Comparison of ENCODE assay signal across 11 cellular contexts in genomic region chr3:51943451-51944391, GRCh38. TPM values are rescaled to one million over a fixed set of nuclear protein-coding genes. Genes with fewer than 3 reads are reported as not detected.
A peak's percentile ranks its signal among the peaks of the same experiment; 100 is the strongest.
DNase-seq lines count a peak whose midpoint lies in the region; ATAC-seq, FAIRE-seq and TF ChIP-seq lines count a peak whose summit lies in the region.
"Had no signal": no experiment of that assay in that cellular context is flagged by ENCODE, and none has a peak within 500 bp of the region (broad histone marks: within the 10 kb centered on the region; RNA-seq: fewer than 3 reads in every experiment).

No MANE protein-coding gene starts in this region.

- peaks cover 26% of the 10 kb centered on the region for H3K4me1 Mint-ChIP-seq in activated CD4-positive, alpha-beta T cell treated with anti-CD3 and anti-CD28 coated beads for 36 hours

- CTCF ChIA-PET in activated CD4-positive, alpha-beta T cell treated with anti-CD3 and anti-CD28 coated beads for 36 hours (lab: Charles Lee) = interaction anchor here (0.6 to 3.3 kb wide), 8 partner anchors 16 to 211 kb away, joined by 3 to 30 read pairs (median 6); partner anchors contain the start of genes ABHD14A, ABHD14B and POC1A
- CTCF ChIA-PET in HepG2 (lab: Yijun Ruan, JAX; ENCODE audit: low intra/inter-chr PET ratio, low total read pairs) = interaction anchor here (2.1 kb wide), 1 partner anchor 31 kb away, joined by 34 read pairs; the partner anchor contains the start of genes ABHD14A and ABHD14B

- H3K4me3 Mint-ChIP-seq in activated CD4-positive, alpha-beta T cell treated with anti-CD3 and anti-CD28 coated beads for 36 hours = peak overlapping the region; percentile 84

- BruUV-seq in HepG2 (replicated peaks; lab: Mats Ljungman, UMichigan) = no TSS peak

- H3K36me3 Mint-ChIP-seq in activated CD4-positive, alpha-beta T cell treated with anti-CD3 and anti-CD28 coated beads for 36 hours (ENCODE audit: low read depth) = peaks cover 11% of the 10 kb centered on the region
- H3K36me3 Mint-ChIP-seq in activated naive CD4-positive, alpha-beta T cell treated with anti-CD3 and anti-CD28 coated beads, Interleukin-2, amount 50 U/mL, for 72 hours = peaks cover 9% of the 10 kb centered on the region in 2 donors

- H3K27me3 ChIP-seq in HepG2 (ENCODE audit: control insufficient read depth in 1 of 2, insufficient read depth in 2 of 2, low read length in 2 of 2) (no peaks in the 10 kb centered on the region; a peak in 1 of 5 replicates), subcutaneous abdominal adipose tissue (ENCODE audit: control insufficient read depth in 5 of 5, insufficient read depth in 4 of 5, low read length in 5 of 5) (no peaks in the 10 kb centered on the region)

- H3K9ac ChIP-seq in HepG2 (ENCODE audit: insufficient read depth, low read depth, low read length) = peak overlapping the region; percentile 93
- H3K9ac ChIP-seq in subcutaneous abdominal adipose tissue (ENCODE audit: low read length in 5 of 5) = peak overlapping the region in 4 of 5 donors; percentile 86 to 90 (median 88)

- ATAC-seq in activated CD4-positive, alpha-beta T cell treated with anti-CD3 and anti-CD28 coated beads for 36 hours = no peak
- ATAC-seq in activated naive CD4-positive, alpha-beta T cell treated with anti-CD3 and anti-CD28 coated beads, Interleukin-2, amount 50 U/mL, for 72 hours = no peak
- ATAC-seq in HepG2 = no peak
- ATAC-seq in GM19455 (IDR thresholded peaks at IDR 0.05; ENCODE audit: unreplicated experiment) = no peak
- no peak for ATAC-seq in HG03280 (IDR thresholded peaks at IDR 0.05; ENCODE audit: unreplicated experiment)

- no peak overlapping the region for H3K27ac Mint-ChIP-seq in activated CD4-positive, alpha-beta T cell treated with anti-CD3 and anti-CD28 coated beads for 36 hours
- H3K27ac Mint-ChIP-seq in activated naive CD4-positive, alpha-beta T cell treated with anti-CD3 and anti-CD28 coated beads, Interleukin-2, amount 50 U/mL, for 72 hours = peak overlapping the region; percentile 48 to 93

- no peak for DNase-seq in activated CD4-positive, alpha-beta T cell treated with anti-CD3 and anti-CD28 coated beads for 36 hours
- DNase-seq in activated CD4-positive, alpha-beta T cell treated with anti-CD3 and anti-CD28 coated beads for 1 hour = no peak
- peak in 1 of 2 donors; percentile 57 for DNase-seq in activated naive CD4-positive, alpha-beta T cell treated with anti-CD3 and anti-CD28 coated beads, Interleukin-2, amount 50 U/mL, for 72 hours (ENCODE audit: low spot score in 2 of 2)
- DNase-seq in HepG2 (ENCODE audit: low spot score) (no peak), SK-N-DZ (ENCODE audit: low spot score) (no peak)
- DNase-seq: midbrain, NCI-H146 had no signal

- no peak for TF ChIP-seq RAD21 in HepG2 (CRISPR knock-in tag; IDR thresholded peaks at IDR 0.05)

- no peak for TF ChIP-seq POLR2A in HepG2 (IDR thresholded peaks at IDR 0.05; ENCODE audit: insufficient read depth in 1 of 2, low read depth in 2 of 2, low read length in 2 of 2)

- peak overlapping the region; percentile 94 for H3K4me2 ChIP-seq in HepG2 (ENCODE audit: low read depth, low read length)

- TF ChIP-seq EP300 in HepG2 (IDR thresholded peaks at IDR 0.05; ENCODE audit: low read depth in 2 of 2, low read length in 2 of 2) (no peak), HepG2 (CRISPR knock-in tag; IDR thresholded peaks at IDR 0.05; ENCODE audit: borderline replicate concordance) (no peak)

- no peak for FAIRE-seq in HepG2 (lab: Jason Lieb, UNC)

- peaks cover 24% of the 10 kb centered on the region for H3K79me2 ChIP-seq in HepG2 (ENCODE audit: insufficient read depth, low read length)

- H3K27ac ChIP-seq in HepG2 (ENCODE audit: extremely low read length, insufficient read depth, low read length) = peak overlapping the region; percentile 93
- H3K27ac ChIP-seq in subcutaneous abdominal adipose tissue (ENCODE audit: low read depth, low read length) = peak overlapping the region; percentile 95
- H3K27ac ChIP-seq: SK-N-MC had no signal

- no peaks in the 10 kb centered on the region for H3K27me3 Mint-ChIP-seq in activated CD4-positive, alpha-beta T cell treated with anti-CD3 and anti-CD28 coated beads for 36 hours

- H3K4me1 ChIP-seq in HepG2 (ENCODE audit: insufficient read depth, low read length) (peaks cover 32% of the 10 kb centered on the region), subcutaneous abdominal adipose tissue (ENCODE audit: control insufficient read depth in 5 of 5, insufficient read depth in 5 of 5, low read length in 5 of 5) (peaks cover 4 to 42% (median 31%) of the 10 kb centered on the region in 5 donors)

- H3K4me3 ChIP-seq in HepG2 (replicated peaks in 1 of 3; ENCODE audit: insufficient read depth in 1 of 3, low read depth in 2 of 3, low read length in 3 of 3) = peak overlapping the region in 1 of 3 experiments; percentile 80; a peak in 3 of 6 replicates
- H3K4me3 ChIP-seq in subcutaneous abdominal adipose tissue (ENCODE audit: low read depth in 1 of 5, low read length in 5 of 5) = peak overlapping the region in 3 of 5 donors; percentile 67 to 72 (median 70)
- H3K4me3 ChIP-seq: SK-N-MC had no signal

- peaks cover under 1% of the 10 kb centered on the region in 2 experiments; a peak in 2 of 5 replicates for H3K36me3 ChIP-seq in HepG2 (replicated peaks in 1 of 2; ENCODE audit: control insufficient read depth in 1 of 2, insufficient read depth in 2 of 2, low read length in 2 of 2)
- H3K36me3 ChIP-seq in subcutaneous abdominal adipose tissue (ENCODE audit: control insufficient read depth in 5 of 5, insufficient read depth in 5 of 5, low read length in 5 of 5) = peaks cover 0 to 43% (median 25%) of the 10 kb centered on the region in 5 donors

- no peak for TF ChIP-seq CTCF in HepG2 (CRISPR knock-in tag; IDR thresholded peaks at IDR 0.05)

- WGBS in HepG2 (ENCODE audit: low lambda C conversion rate) = 95% methylated on average over 9 of the region's 21 CpGs

- no peak overlapping the region for H2AFZ ChIP-seq in HepG2 (ENCODE audit: low read length)

- POLR2A ChIA-PET in activated CD4-positive, alpha-beta T cell treated with anti-CD3 and anti-CD28 coated beads for 36 hours (lab: Charles Lee) = interaction anchor here (0.5 to 0.6 kb wide), 2 partner anchors 34 to 334 kb away, joined by 4 to 5 read pairs; no protein-coding TSS in a partner anchor
- POLR2A ChIA-PET in HepG2 (lab: Yijun Ruan, JAX) = interaction anchor here (0.8 to 4.5 kb wide), 15 partner anchors 8 to 559 kb away, joined by 3 to 173 read pairs (median 11); partner anchors contain the start of genes ABHD14A, ABHD14B, ACY1 and DCAF1

- in situ Hi-C loops in HepG2 (cut with HindIII; ENCODE audit: extremely low pct_ligation_motif_present, low pct_unique_long_range_greater_than_20kb) = no loop called here

- H4K20me1 ChIP-seq in HepG2 (ENCODE audit: insufficient read depth, low read length) = no peaks in the 10 kb centered on the region; the same call in 1 of the 2 replicates

- H3K9me3 Mint-ChIP-seq in activated CD4-positive, alpha-beta T cell treated with anti-CD3 and anti-CD28 coated beads for 36 hours (ENCODE audit: low read depth) = no peaks in the 10 kb centered on the region
- H3K9me3 Mint-ChIP-seq in activated naive CD4-positive, alpha-beta T cell treated with anti-CD3 and anti-CD28 coated beads, Interleukin-2, amount 50 U/mL, for 72 hours = no peaks in the 10 kb centered on the region

- no peaks in the 10 kb centered on the region for H3K9me3 ChIP-seq in HepG2 (ENCODE audit: low read length)
- H3K9me3 ChIP-seq in subcutaneous abdominal adipose tissue (ENCODE audit: control insufficient read depth in 5 of 5, low read length in 5 of 5) = no peaks in the 10 kb centered on the region

- intact Hi-C loops in activated CD4-positive, alpha-beta T cell treated with anti-CD3 and anti-CD28 coated beads for 36 hours (cut with DNase I, micrococcal nuclease) = loop anchor here (2.0 to 10.0 kb wide), 5 partner anchors 113 to 1646 kb away; partner anchors contain the start of genes CISH (in 1 of the 2), DUSP7 (in 1 of the 2), GNL3 (in 1 of the 2) and HYAL3 (in 1 of the 2)
- intact Hi-C loops in HepG2 (cut with micrococcal nuclease; ENCODE audit: unreplicated experiment) = loop anchor here (2.0 kb wide), 2 partner anchors 39 to 51 kb away; partner anchors contain the start of genes ACY1 and RPL29

RNA-seq across cellular contexts. Expression of gene PARP3, which starts 1.6 kb away (rescaled TPM):
- total RNA-seq in activated CD4-positive, alpha-beta T cell treated with anti-CD3 and anti-CD28 coated beads for 36 hours = 10 to 100 TPM; 10.6 to 12.2 TPM
- 10 to 100 TPM; 17.0 to 18.6 TPM for total RNA-seq in activated naive CD4-positive, alpha-beta T cell treated with anti-CD3 and anti-CD28 coated beads, Interleukin-2, amount 50 U/mL, for 72 hours
- total RNA-seq in HepG2 (2016; rRNA removed; fragmentation: Illumina TruSeq; extraction: Trizol) = 7.7 and 11.2 TPM in 2 replicates
- 4.4 and 5.3 TPM in 2 replicates for total RNA-seq in HepG2 (2016; cell fraction: cytosol; rRNA removed; fragmentation: Illumina TruSeq; extraction: Trizol; ENCODE audit: low read depth)
- 6.8 and 10.6 TPM in 2 replicates for total RNA-seq in HepG2 (2016; cell fraction: insoluble cytoplasmic fraction; rRNA removed; fragmentation: Illumina TruSeq; extraction: Trizol)
- 10.0 and 10.4 TPM in 2 replicates for total RNA-seq in HepG2 (2016; cell fraction: membrane; rRNA removed; fragmentation: Illumina TruSeq; extraction: Trizol)
- 10.2 and 13.8 TPM in 2 replicates for total RNA-seq in HepG2 (2016; cell fraction: nucleus; rRNA removed; fragmentation: Illumina TruSeq; extraction: Trizol)
- polyA plus RNA-seq in HepG2 (2011; rRNA removed) = 21.5 and 24.0 TPM in 2 replicates
- 11.3 and 15.3 TPM in 2 replicates for polyA plus RNA-seq in HepG2 (2011; cell fraction: cytosol; rRNA removed)
- polyA plus RNA-seq in HepG2 (2011; cell fraction: nucleus; rRNA removed) = 122 and 127 TPM in 2 replicates
- 13.0 and 15.1 TPM in 2 replicates for polyA plus RNA-seq in HepG2 (2012)
- 4.9 and 6.1 TPM in 2 replicates for polyA plus RNA-seq in HepG2 (2016; cell fraction: cytosol; fragmentation: Illumina TruSeq; extraction: Trizol; ENCODE audit: low read depth)
- 7.2 and 10.0 TPM in 2 replicates for polyA plus RNA-seq in HepG2 (2016; cell fraction: insoluble cytoplasmic fraction; fragmentation: Illumina TruSeq; extraction: Trizol; ENCODE audit: low read depth)
- polyA plus RNA-seq in HepG2 (2016; cell fraction: membrane; fragmentation: Illumina TruSeq; extraction: Trizol; ENCODE audit: low read depth) = 9.7 and 11.0 TPM in 2 replicates
- polyA plus RNA-seq in HepG2 (2016; cell fraction: nucleus; fragmentation: Illumina TruSeq; extraction: Trizol; ENCODE audit: insufficient read depth, low read depth) = 32.8 and 38.7 TPM in 2 replicates
- 11.0 and 13.9 TPM in 2 replicates for polyA minus RNA-seq in HepG2 (2011; rRNA and poly(A)+ RNA removed; ENCODE audit: low replicate concordance)
- polyA minus RNA-seq in HepG2 (2011; cell fraction: cytosol; rRNA and poly(A)+ RNA removed) = 4.7 and 10.5 TPM in 2 replicates
- polyA minus RNA-seq in HepG2 (2011; cell fraction: nucleus; rRNA and poly(A)+ RNA removed) = 12.6 and 14.9 TPM in 2 replicates
- polyA plus RNA-seq in SK-N-DZ (2014; cell fraction: cytosol; rRNA removed) = 23.9 and 27.7 TPM in 2 replicates
- 107 and 117 TPM in 2 replicates for polyA plus RNA-seq in SK-N-DZ (2014; cell fraction: nucleus; rRNA removed)

RNA-seq across cellular contexts. Expression of gene RRP9, which starts 2.0 kb away (rescaled TPM):
- total RNA-seq in activated CD4-positive, alpha-beta T cell treated with anti-CD3 and anti-CD28 coated beads for 36 hours = 10 to 100 TPM; 38.2 to 39.3 TPM
- 10 to 100 TPM; 23.6 to 33.0 TPM for total RNA-seq in activated naive CD4-positive, alpha-beta T cell treated with anti-CD3 and anti-CD28 coated beads, Interleukin-2, amount 50 U/mL, for 72 hours
- total RNA-seq in HepG2 (2016; rRNA removed; fragmentation: Illumina TruSeq; extraction: Trizol) = 39.4 and 44.0 TPM in 2 replicates
- 6.2 and 7.8 TPM in 2 replicates for total RNA-seq in HepG2 (2016; cell fraction: cytosol; rRNA removed; fragmentation: Illumina TruSeq; extraction: Trizol; ENCODE audit: low read depth)
- 38.4 and 46.4 TPM in 2 replicates for total RNA-seq in HepG2 (2016; cell fraction: insoluble cytoplasmic fraction; rRNA removed; fragmentation: Illumina TruSeq; extraction: Trizol)
- total RNA-seq in HepG2 (2016; cell fraction: membrane; rRNA removed; fragmentation: Illumina TruSeq; extraction: Trizol) = 10.0 and 10.2 TPM in 2 replicates
- total RNA-seq in HepG2 (2016; cell fraction: nucleus; rRNA removed; fragmentation: Illumina TruSeq; extraction: Trizol) = 21.0 and 22.3 TPM in 2 replicates
- polyA plus RNA-seq in HepG2 (2011; rRNA removed) = 14.8 and 18.4 TPM in 2 replicates
- polyA plus RNA-seq in HepG2 (2011; cell fraction: cytosol; rRNA removed) = 13.9 and 19.4 TPM in 2 replicates
- polyA plus RNA-seq in HepG2 (2011; cell fraction: nucleus; rRNA removed) = 42.5 and 45.1 TPM in 2 replicates
- 14.6 and 19.9 TPM in 2 replicates for polyA plus RNA-seq in HepG2 (2012)
- polyA plus RNA-seq in HepG2 (2016; cell fraction: cytosol; fragmentation: Illumina TruSeq; extraction: Trizol; ENCODE audit: low read depth) = 5.6 and 5.7 TPM in 2 replicates
- 36.5 and 39.9 TPM in 2 replicates for polyA plus RNA-seq in HepG2 (2016; cell fraction: insoluble cytoplasmic fraction; fragmentation: Illumina TruSeq; extraction: Trizol; ENCODE audit: low read depth)
- polyA plus RNA-seq in HepG2 (2016; cell fraction: membrane; fragmentation: Illumina TruSeq; extraction: Trizol; ENCODE audit: low read depth) = 7.6 and 8.2 TPM in 2 replicates
- 51.2 and 56.8 TPM in 2 replicates for polyA plus RNA-seq in HepG2 (2016; cell fraction: nucleus; fragmentation: Illumina TruSeq; extraction: Trizol; ENCODE audit: insufficient read depth, low read depth)
- polyA minus RNA-seq in HepG2 (2011; rRNA and poly(A)+ RNA removed; ENCODE audit: low replicate concordance) = 24.9 and 39.6 TPM in 2 replicates
- polyA minus RNA-seq in HepG2 (2011; cell fraction: cytosol; rRNA and poly(A)+ RNA removed) = 10.6 and 12.4 TPM in 2 replicates
- 4.5 and 4.8 TPM in 2 replicates for polyA minus RNA-seq in HepG2 (2011; cell fraction: nucleus; rRNA and poly(A)+ RNA removed)
- polyA plus RNA-seq in SK-N-DZ (2014; cell fraction: cytosol; rRNA removed) = 80.5 and 102 TPM in 2 replicates
- 67.9 and 95.7 TPM in 2 replicates for polyA plus RNA-seq in SK-N-DZ (2014; cell fraction: nucleus; rRNA removed)

RNA-seq across cellular contexts. Expression of gene GPR62, which starts 11.5 kb away (rescaled TPM):
- not detected for total RNA-seq in activated CD4-positive, alpha-beta T cell treated with anti-CD3 and anti-CD28 coated beads for 36 hours
- not detected for total RNA-seq in activated naive CD4-positive, alpha-beta T cell treated with anti-CD3 and anti-CD28 coated beads, Interleukin-2, amount 50 U/mL, for 72 hours
- total RNA-seq in HepG2 (2016; rRNA removed; fragmentation: Illumina TruSeq; extraction: Trizol) = not detected in 2 replicates
- total RNA-seq in HepG2 (2016; cell fraction: cytosol; rRNA removed; fragmentation: Illumina TruSeq; extraction: Trizol; ENCODE audit: low read depth) = not detected in 2 replicates
- total RNA-seq in HepG2 (2016; cell fraction: insoluble cytoplasmic fraction; rRNA removed; fragmentation: Illumina TruSeq; extraction: Trizol) = not detected in 2 replicates
- not detected in 2 replicates for total RNA-seq in HepG2 (2016; cell fraction: membrane; rRNA removed; fragmentation: Illumina TruSeq; extraction: Trizol)
- not detected in 2 replicates for total RNA-seq in HepG2 (2016; cell fraction: nucleus; rRNA removed; fragmentation: Illumina TruSeq; extraction: Trizol)
- not detected in 2 replicates for polyA plus RNA-seq in HepG2 (2011; rRNA removed)
- polyA plus RNA-seq in HepG2 (2011; cell fraction: cytosol; rRNA removed) = not detected in 2 replicates
- polyA plus RNA-seq in HepG2 (2011; cell fraction: nucleus; rRNA removed) = 0.17 and 0.24 TPM in 2 replicates
- 0.09 TPM in 1 of 2 replicates, not detected in the other for polyA plus RNA-seq in HepG2 (2012)
- polyA plus RNA-seq in HepG2 (2016; cell fraction: cytosol; fragmentation: Illumina TruSeq; extraction: Trizol; ENCODE audit: low read depth) = not detected in 2 replicates
- polyA plus RNA-seq in HepG2 (2016; cell fraction: insoluble cytoplasmic fraction; fragmentation: Illumina TruSeq; extraction: Trizol; ENCODE audit: low read depth) = not detected in 2 replicates
- not detected in 2 replicates for polyA plus RNA-seq in HepG2 (2016; cell fraction: membrane; fragmentation: Illumina TruSeq; extraction: Trizol; ENCODE audit: low read depth)
- not detected in 2 replicates for polyA plus RNA-seq in HepG2 (2016; cell fraction: nucleus; fragmentation: Illumina TruSeq; extraction: Trizol; ENCODE audit: insufficient read depth, low read depth)
- polyA minus RNA-seq in HepG2 (2011; rRNA and poly(A)+ RNA removed; ENCODE audit: low replicate concordance) = 0.14 TPM in 1 of 2 replicates, not detected in the other
- polyA minus RNA-seq in HepG2 (2011; cell fraction: cytosol; rRNA and poly(A)+ RNA removed) = not detected in 2 replicates
- 0.25 TPM in 1 of 2 replicates, not detected in the other for polyA minus RNA-seq in HepG2 (2011; cell fraction: nucleus; rRNA and poly(A)+ RNA removed)
- not detected in 2 replicates for polyA plus RNA-seq in SK-N-DZ (2014; cell fraction: cytosol; rRNA removed)
- not detected in 2 replicates for polyA plus RNA-seq in SK-N-DZ (2014; cell fraction: nucleus; rRNA removed)

RNA-seq across cellular contexts. Expression of gene PCBP4, which starts 23.5 kb away (rescaled TPM):
- total RNA-seq in activated CD4-positive, alpha-beta T cell treated with anti-CD3 and anti-CD28 coated beads for 36 hours = 10 to 100 TPM; 12.5 to 13.6 TPM
- 10 to 100 TPM; 11.3 to 14.3 TPM for total RNA-seq in activated naive CD4-positive, alpha-beta T cell treated with anti-CD3 and anti-CD28 coated beads, Interleukin-2, amount 50 U/mL, for 72 hours
- total RNA-seq in HepG2 (2016; rRNA removed; fragmentation: Illumina TruSeq; extraction: Trizol) = 32.5 and 36.8 TPM in 2 replicates
- 26.7 and 28.9 TPM in 2 replicates for total RNA-seq in HepG2 (2016; cell fraction: cytosol; rRNA removed; fragmentation: Illumina TruSeq; extraction: Trizol; ENCODE audit: low read depth)
- 31.0 and 37.9 TPM in 2 replicates for total RNA-seq in HepG2 (2016; cell fraction: insoluble cytoplasmic fraction; rRNA removed; fragmentation: Illumina TruSeq; extraction: Trizol)
- total RNA-seq in HepG2 (2016; cell fraction: membrane; rRNA removed; fragmentation: Illumina TruSeq; extraction: Trizol) = 44.9 and 54.5 TPM in 2 replicates
- 17.4 and 21.9 TPM in 2 replicates for total RNA-seq in HepG2 (2016; cell fraction: nucleus; rRNA removed; fragmentation: Illumina TruSeq; extraction: Trizol)
- 51.3 and 58.9 TPM in 2 replicates for polyA plus RNA-seq in HepG2 (2011; rRNA removed)
- polyA plus RNA-seq in HepG2 (2011; cell fraction: cytosol; rRNA removed) = 33.8 and 49.2 TPM in 2 replicates
- 143 and 178 TPM in 2 replicates for polyA plus RNA-seq in HepG2 (2011; cell fraction: nucleus; rRNA removed)
- polyA plus RNA-seq in HepG2 (2012) = 14.2 and 28.3 TPM in 2 replicates
- polyA plus RNA-seq in HepG2 (2016; cell fraction: cytosol; fragmentation: Illumina TruSeq; extraction: Trizol; ENCODE audit: low read depth) = 36.6 and 43.0 TPM in 2 replicates
- 42.3 and 45.0 TPM in 2 replicates for polyA plus RNA-seq in HepG2 (2016; cell fraction: insoluble cytoplasmic fraction; fragmentation: Illumina TruSeq; extraction: Trizol; ENCODE audit: low read depth)
- polyA plus RNA-seq in HepG2 (2016; cell fraction: membrane; fragmentation: Illumina TruSeq; extraction: Trizol; ENCODE audit: low read depth) = 49.2 and 54.4 TPM in 2 replicates
- 57.5 and 60.6 TPM in 2 replicates for polyA plus RNA-seq in HepG2 (2016; cell fraction: nucleus; fragmentation: Illumina TruSeq; extraction: Trizol; ENCODE audit: insufficient read depth, low read depth)
- polyA minus RNA-seq in HepG2 (2011; rRNA and poly(A)+ RNA removed; ENCODE audit: low replicate concordance) = 19.8 and 51.2 TPM in 2 replicates
- 15.7 and 19.8 TPM in 2 replicates for polyA minus RNA-seq in HepG2 (2011; cell fraction: cytosol; rRNA and poly(A)+ RNA removed)
- polyA minus RNA-seq in HepG2 (2011; cell fraction: nucleus; rRNA and poly(A)+ RNA removed) = 12.0 and 15.7 TPM in 2 replicates
- 302 and 358 TPM in 2 replicates for polyA plus RNA-seq in SK-N-DZ (2014; cell fraction: cytosol; rRNA removed)
- polyA plus RNA-seq in SK-N-DZ (2014; cell fraction: nucleus; rRNA removed) = 571 and 659 TPM in 2 replicates

RNA-seq across cellular contexts. Expression of gene ABHD14B, which starts 30.1 kb away (rescaled TPM):
- total RNA-seq in activated CD4-positive, alpha-beta T cell treated with anti-CD3 and anti-CD28 coated beads for 36 hours = 10 to 100 TPM; 62.4 to 65.0 TPM
- total RNA-seq in activated naive CD4-positive, alpha-beta T cell treated with anti-CD3 and anti-CD28 coated beads, Interleukin-2, amount 50 U/mL, for 72 hours = 10 to 100 TPM; 21.4 to 62.4 TPM
- total RNA-seq in HepG2 (2016; rRNA removed; fragmentation: Illumina TruSeq; extraction: Trizol) = 40.4 and 44.4 TPM in 2 replicates
- total RNA-seq in HepG2 (2016; cell fraction: cytosol; rRNA removed; fragmentation: Illumina TruSeq; extraction: Trizol; ENCODE audit: low read depth) = 13.6 and 18.3 TPM in 2 replicates
- 39.5 and 45.7 TPM in 2 replicates for total RNA-seq in HepG2 (2016; cell fraction: insoluble cytoplasmic fraction; rRNA removed; fragmentation: Illumina TruSeq; extraction: Trizol)
- total RNA-seq in HepG2 (2016; cell fraction: membrane; rRNA removed; fragmentation: Illumina TruSeq; extraction: Trizol) = 31.7 and 38.5 TPM in 2 replicates
- total RNA-seq in HepG2 (2016; cell fraction: nucleus; rRNA removed; fragmentation: Illumina TruSeq; extraction: Trizol) = 23.4 and 24.3 TPM in 2 replicates
- polyA plus RNA-seq in HepG2 (2011; rRNA removed) = 102 and 108 TPM in 2 replicates
- polyA plus RNA-seq in HepG2 (2011; cell fraction: cytosol; rRNA removed) = 95.9 and 104 TPM in 2 replicates
- polyA plus RNA-seq in HepG2 (2011; cell fraction: nucleus; rRNA removed) = 69.4 and 73.2 TPM in 2 replicates
- 40.5 and 57.0 TPM in 2 replicates for polyA plus RNA-seq in HepG2 (2012)
- 22.6 and 24.5 TPM in 2 replicates for polyA plus RNA-seq in HepG2 (2016; cell fraction: cytosol; fragmentation: Illumina TruSeq; extraction: Trizol; ENCODE audit: low read depth)
- 68.7 and 73.5 TPM in 2 replicates for polyA plus RNA-seq in HepG2 (2016; cell fraction: insoluble cytoplasmic fraction; fragmentation: Illumina TruSeq; extraction: Trizol; ENCODE audit: low read depth)
- 44.0 and 45.5 TPM in 2 replicates for polyA plus RNA-seq in HepG2 (2016; cell fraction: membrane; fragmentation: Illumina TruSeq; extraction: Trizol; ENCODE audit: low read depth)
- polyA plus RNA-seq in HepG2 (2016; cell fraction: nucleus; fragmentation: Illumina TruSeq; extraction: Trizol; ENCODE audit: insufficient read depth, low read depth) = 59.0 and 60.0 TPM in 2 replicates
- 111 and 118 TPM in 2 replicates for polyA minus RNA-seq in HepG2 (2011; rRNA and poly(A)+ RNA removed; ENCODE audit: low replicate concordance)
- 32.2 and 37.7 TPM in 2 replicates for polyA minus RNA-seq in HepG2 (2011; cell fraction: cytosol; rRNA and poly(A)+ RNA removed)
- polyA minus RNA-seq in HepG2 (2011; cell fraction: nucleus; rRNA and poly(A)+ RNA removed) = 17.9 and 25.7 TPM in 2 replicates
- polyA plus RNA-seq in SK-N-DZ (2014; cell fraction: cytosol; rRNA removed) = 28.5 and 32.5 TPM in 2 replicates
- 38.4 and 42.4 TPM in 2 replicates for polyA plus RNA-seq in SK-N-DZ (2014; cell fraction: nucleus; rRNA removed)
